In the genomic region with DNA sequence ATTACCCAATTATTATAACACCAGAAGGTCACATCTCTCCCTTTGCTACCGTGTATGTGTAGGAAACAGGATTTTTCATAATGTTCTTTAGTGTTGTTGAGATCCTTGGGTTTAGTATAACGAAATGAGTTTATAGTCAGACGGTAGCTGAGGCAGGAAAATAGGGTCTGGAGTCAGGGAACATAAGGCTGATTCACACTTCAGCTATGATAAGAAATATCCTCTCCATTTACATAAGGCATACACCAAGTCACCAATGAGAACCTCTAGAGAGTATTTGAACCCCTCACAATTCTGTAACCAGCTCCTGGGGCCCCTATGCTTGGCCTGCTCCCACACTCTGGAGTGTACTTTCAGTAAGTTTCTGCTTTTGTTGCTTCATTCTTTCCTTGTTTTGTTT, we compare ENCODE assay signal across 15 cellular contexts. TPM values are rescaled to one million over a fixed set of nuclear protein-coding genes. Genes with fewer than 3 reads are reported as not detected.
DNase-seq lines count a peak whose midpoint lies in the region; ATAC-seq and TF ChIP-seq lines count a peak whose summit lies in the region.
"Had no signal": no experiment of that assay in that cellular context is flagged by ENCODE, and none has a peak within 500 bp of the region (broad histone marks: within the 10 kb centered on the region; RNA-seq: fewer than 3 reads in every experiment).

No MANE protein-coding gene starts in this region.

- peaks cover 41% of the 10 kb centered on the region for H3K4me1 ChIP-seq in ACC112 (ENCODE audit: control insufficient read depth, insufficient read depth, low read length, unreplicated experiment)

- DNase-seq in HCEC 1CT (peak; percentile 20), amniotic epithelial cell (ENCODE audit: low read depth) (peak; percentile 42), choroid plexus epithelial cell (ENCODE audit: low read depth) (peak; percentile 63), sciatic nerve (ENCODE audit: low spot score) (no peak), OCI-M2 (lab: John Stamatoyannopoulos, UW; ENCODE audit: unreplicated experiment) (no peak), cerebellar nuclear complex (lab: John Stamatoyannopoulos, UW) (no peak)
- DNase-seq: 8988T; ACHN; CD4-positive, alpha-beta T cell; DMS79; GDM1 had no signal

- H3K79me2 ChIP-seq in ACC112 (ENCODE audit: control insufficient read depth, insufficient read depth, low read length, unreplicated experiment), result no peaks in the 10 kb centered on the region

- H3K36me3 ChIP-seq in ACC112 (ENCODE audit: insufficient read depth, low read length), result no peaks in the 10 kb centered on the region
- H3K36me3 ChIP-seq: BLaER1 treated with 17β-estradiol and CSF1 and Interleukin-3, amounts not matched to agents 10 nM and 100 nM had no signal

- peak overlapping the region; percentile 4; the same call in 1 of the 2 replicates for H3K27ac ChIP-seq in ACC112 (ENCODE audit: low read depth, low read length)

- TF ChIP-seq CTCF in choroid plexus epithelial cell (conservative IDR thresholded peaks at IDR 0.05; ENCODE audit: low read depth, low read length), result no peak

- no peak overlapping the region for H3K4me3 ChIP-seq in ACC112 (ENCODE audit: low read depth, low read length)
- H3K4me3 ChIP-seq in choroid plexus epithelial cell (ENCODE audit: low read depth, low read length), result no peak overlapping the region
- H3K4me3 ChIP-seq: BLaER1 treated with 17β-estradiol and CSF1 and Interleukin-3, amounts not matched to agents 10 nM and 100 nM had no signal

- intact Hi-C loops in sciatic nerve (cut with DNase I), result no loop called here

- peak overlapping the region; percentile 1 for H2AFZ ChIP-seq in ACC112 (ENCODE audit: low read length, unreplicated experiment)

- no peaks in the 10 kb centered on the region for H3K27me3 ChIP-seq in ACC112 (ENCODE audit: insufficient read depth, low read length)
- H3K27me3 ChIP-seq: BLaER1 treated with 17β-estradiol and CSF1 and Interleukin-3, amounts not matched to agents 10 nM and 100 nM had no signal

- ATAC-seq in sciatic nerve, result no peak
- no peak for ATAC-seq in HG03378 (IDR thresholded peaks at IDR 0.05; ENCODE audit: unreplicated experiment)
- ATAC-seq: HCT116 had no signal

RNA-seq across cellular contexts. Expression of gene ANKH, which starts 58.9 kb away (rescaled TPM):
- total RNA-seq in sciatic nerve, result 156 TPM

Comparison
In these comparisons a context has a peak if more than half of its experiments do, and no peak if none do; other contexts are left out.
1. DNase-seq: peak in HCEC 1CT (single experiment), amniotic epithelial cell (single experiment) and choroid plexus epithelial cell (single experiment); none in sciatic nerve (single experiment), OCI-M2 (single experiment) and cerebellar nuclear complex (0 of 2).